Comparison of ENCODE assay signal across 19 cellular contexts in genomic region chr1:215226755-215227154, GRCh38.
"Had no signal": no experiment of that assay in that cellular context is flagged by ENCODE, and none has a peak within 500 bp of the region (broad histone marks: within the 10 kb centered on the region; RNA-seq: fewer than 3 reads in every experiment).

No MANE protein-coding gene starts in this region.

- H3K36me3 ChIP-seq: cardiac muscle cell, esophagus squamous epithelium, transverse colon had no signal

- H3K27me3 ChIP-seq: cardiac muscle cell, esophagus squamous epithelium, transverse colon had no signal

- H3K27ac Mint-ChIP-seq: activated CD4-positive, alpha-beta T cell treated with anti-CD3 and anti-CD28 coated beads, Interleukin-2, amount 10 ng/mL, durations not matched to agents 7 days and 5 days; activated naive CD8-positive, alpha-beta T cell; activated T-cell treated with anti-CD3 and anti-CD28 coated beads, Interleukin-2, amount 50 U/mL, for 72 hours; natural killer cell had no signal

- H3K27me3 Mint-ChIP-seq: activated CD4-positive, alpha-beta T cell treated with anti-CD3 and anti-CD28 coated beads, Interleukin-2, amount 10 ng/mL, durations not matched to agents 7 days and 5 days; activated naive CD8-positive, alpha-beta T cell had no signal

- ATAC-seq: activated T-cell treated with anti-CD3 and anti-CD28 coated beads, Interleukin-2, amount 50 U/mL, for 72 hours; natural killer cell had no signal

- DNase-seq: activated CD4-positive, alpha-beta T cell treated with anti-CD3 and anti-CD28 coated beads, Interleukin-2, amount 10 ng/mL, durations not matched to agents 7 days and 5 days; activated CD4-positive, CD25-positive, alpha-beta regulatory T cell; activated CD8-positive, alpha-beta memory T cell treated with anti-CD3 and anti-CD28 coated beads, Interleukin-2, amount 50 U/mL, for 48 hours; activated gamma-delta T cell treated with Interleukin-2 at 50 U/mL for 16 hours; activated T-cell treated with anti-CD3 and anti-CD28 coated beads, Interleukin-2, amount 50 U/mL, for 72 hours; anterior cingulate cortex; esophagus squamous epithelium; foreskin melanocyte; mesendoderm; natural killer cell; nucleus accumbens; stimulated activated CD4-positive, alpha-beta T cell treated with anti-CD3 and anti-CD28 coated beads, Interleukin-15, amount 100 ng/mL, for 24 hours; stimulated activated CD4-positive, alpha-beta T cell treated with anti-CD3 and anti-CD28 coated beads, Interleukin-4, amount 100 ng/mL, for 24 hours; stimulated activated naive CD4-positive, alpha-beta T cell; substantia nigra; transverse colon had no signal

- H3K36me3 Mint-ChIP-seq: activated naive CD8-positive, alpha-beta T cell; natural killer cell had no signal

- H3K9me3 ChIP-seq: esophagus squamous epithelium, transverse colon had no signal

- H3K4me3 ChIP-seq: cardiac muscle cell, esophagus squamous epithelium, skin epidermis, transverse colon had no signal

- H3K4me1 Mint-ChIP-seq: activated CD4-positive, alpha-beta T cell treated with anti-CD3 and anti-CD28 coated beads, Interleukin-2, amount 10 ng/mL, durations not matched to agents 7 days and 5 days; natural killer cell had no signal

- H3K4me1 ChIP-seq: esophagus squamous epithelium, transverse colon had no signal

- H3K4me3 Mint-ChIP-seq: activated CD4-positive, alpha-beta T cell treated with anti-CD3 and anti-CD28 coated beads, Interleukin-2, amount 10 ng/mL, durations not matched to agents 7 days and 5 days; activated naive CD8-positive, alpha-beta T cell; activated T-cell treated with anti-CD3 and anti-CD28 coated beads, Interleukin-2, amount 50 U/mL, for 72 hours; natural killer cell had no signal

- H3K27ac ChIP-seq: cardiac muscle cell, esophagus squamous epithelium, skin epidermis, transverse colon had no signal

- H3K9me3 Mint-ChIP-seq: activated CD4-positive, alpha-beta T cell treated with anti-CD3 and anti-CD28 coated beads, Interleukin-2, amount 10 ng/mL, durations not matched to agents 7 days and 5 days; activated T-cell treated with anti-CD3 and anti-CD28 coated beads, Interleukin-2, amount 50 U/mL, for 72 hours had no signal
